In the genomic region with DNA sequence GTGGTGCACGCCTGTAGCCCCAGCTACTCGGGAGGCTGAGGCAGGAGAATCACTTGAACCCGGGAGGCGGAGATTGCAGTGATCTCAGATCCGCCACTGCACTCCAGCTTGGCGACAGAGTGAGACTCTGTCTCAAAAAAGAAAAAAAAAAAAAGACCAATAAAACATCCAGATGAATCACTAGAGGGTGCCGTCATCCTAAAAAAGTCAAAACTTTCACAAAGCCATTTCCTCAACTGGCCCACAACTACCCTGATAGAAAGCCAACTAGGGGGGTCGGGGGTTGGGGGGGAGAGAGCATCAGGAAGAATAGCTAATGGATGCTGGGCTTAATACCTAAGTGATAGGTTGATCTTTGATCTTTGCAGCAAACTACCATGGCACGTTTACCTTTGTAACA, we compare ENCODE assay signal across 7 cellular contexts. TPM values are rescaled to one million over a fixed set of nuclear protein-coding genes. Genes with fewer than 3 reads are reported as not detected.
A peak's percentile ranks its signal among the peaks of the same experiment; 100 is the strongest.
DNase-seq lines count a peak whose midpoint lies in the region; ATAC-seq and TF ChIP-seq lines count a peak whose summit lies in the region.
"Not testable (repeated sequence)": the region's sequence is repeated elsewhere in the genome, so short reads cannot be mapped to it uniquely, and the experiment has no call there.
"Had no signal": no experiment of that assay in that cellular context is flagged by ENCODE, and none has a peak within 500 bp of the region (broad histone marks: within the 10 kb centered on the region; RNA-seq: fewer than 3 reads in every experiment).

No MANE protein-coding gene starts in this region.

- H3K9me2 ChIP-seq in HCT116 (ENCODE audit: insufficient read depth): not testable (repeated sequence)

- not testable (repeated sequence) for TF ChIP-seq POLR2A in HCT116 (IDR thresholded peaks at IDR 0.05; ENCODE audit: borderline replicate concordance, extremely low read depth, insufficient read depth, insufficient read length); NB4 (IDR thresholded peaks at IDR 0.05; ENCODE audit: extremely low read depth, insufficient read length)

- peak; percentile 32; the same call in 1 of the 2 replicates for TF ChIP-seq RAD21 in HCT116 (IDR thresholded peaks at IDR 0.05; ENCODE audit: low read depth)

- not testable (repeated sequence) for H3K9me3 ChIP-seq in BLaER1; HCT116 (ENCODE audit: control insufficient read depth in 1 of 2, insufficient read depth in 1 of 2, low read depth in 1 of 2, low read length in 2 of 2)

- not testable (repeated sequence) for H3K4me3 ChIP-seq in BLaER1; HCT116 (replicated peaks in 1 of 2; ENCODE audit: low read depth in 1 of 2, low read length in 2 of 2); NB4 (ENCODE audit: low read depth, low read length); choroid plexus epithelial cell (ENCODE audit: low read depth, low read length)

- H3K27ac ChIP-seq in BLaER1; HCT116 (ENCODE audit: low read depth, low read length): not testable (repeated sequence)

- peak overlapping the region; percentile 63 for H3K27ac Mint-ChIP-seq in activated T-cell treated with anti-CD3 and anti-CD28 coated beads, Interleukin-2, amount 50 U/mL, for 24 hours
- not testable (repeated sequence) for H3K27ac Mint-ChIP-seq in nephron progenitor cell

- H3K79me2 ChIP-seq in HCT116 (ENCODE audit: insufficient read depth, low read length): peaks cover 61% of the 10 kb centered on the region

- H3K4me3 Mint-ChIP-seq in activated T-cell treated with anti-CD3 and anti-CD28 coated beads, Interleukin-2, amount 50 U/mL, for 24 hours: not testable (repeated sequence)
- peak overlapping the region; percentile 47 for H3K4me3 Mint-ChIP-seq in nephron progenitor cell

- H3K36me3 ChIP-seq in BLaER1: peaks cover 47% of the 10 kb centered on the region
- H3K36me3 ChIP-seq in HCT116 (ENCODE audit: control insufficient read depth in 1 of 2, insufficient read depth in 2 of 2, low read length in 2 of 2): peaks cover 21 to 49% of the 10 kb centered on the region in 2 experiments

- CTCF ChIA-PET in HCT116 (lab: Charles Lee): interaction anchor here (1.1 kb wide), 1 partner anchor 16 kb away, joined by 7 read pairs; no protein-coding TSS in a partner anchor

- intact Hi-C loops in HCT116 (cut with micrococcal nuclease): not testable (repeated sequence)

- POLR2A ChIA-PET in HCT116 (lab: Charles Lee): not testable (repeated sequence)

- DNase-seq in HCT116 (ENCODE audit: low read depth, low spot score); activated T-cell treated with anti-CD3 and anti-CD28 coated beads, Interleukin-2, amount 50 U/mL, for 24 hours; choroid plexus epithelial cell (ENCODE audit: low read depth); nephron progenitor cell: not testable (repeated sequence)
- DNase-seq in NB4 (ENCODE audit: low read depth): peak; percentile 76

- H3K4me2 ChIP-seq in BLaER1: peak overlapping the region; percentile 91
- not testable (repeated sequence) for H3K4me2 ChIP-seq in HCT116 (ENCODE audit: low read length)

- H2AFZ ChIP-seq in HCT116 (ENCODE audit: low read depth, low read length, poor library complexity, severe bottlenecking): not testable (repeated sequence)

- not testable (repeated sequence) for H3K9me3 Mint-ChIP-seq in activated T-cell treated with anti-CD3 and anti-CD28 coated beads, Interleukin-2, amount 50 U/mL, for 24 hours; nephron progenitor cell

- not testable (repeated sequence) for H3K27me3 ChIP-seq in BLaER1; HCT116 (ENCODE audit: insufficient read depth, low read length)

- peaks cover 83% of the 10 kb centered on the region for H3K36me3 Mint-ChIP-seq in activated T-cell treated with anti-CD3 and anti-CD28 coated beads, Interleukin-2, amount 50 U/mL, for 24 hours (ENCODE audit: low read depth)
- peaks cover 19% of the 10 kb centered on the region for H3K36me3 Mint-ChIP-seq in nephron progenitor cell (ENCODE audit: low read depth)

- not testable (repeated sequence) for H3K27me3 Mint-ChIP-seq in activated T-cell treated with anti-CD3 and anti-CD28 coated beads, Interleukin-2, amount 50 U/mL, for 24 hours; nephron progenitor cell (ENCODE audit: low read depth, poor library complexity)

- H4K20me1 ChIP-seq in BLaER1: peaks cover 23% of the 10 kb centered on the region
- H4K20me1 ChIP-seq in HCT116 (ENCODE audit: insufficient read depth): not testable (repeated sequence)

- peaks cover 61% of the 10 kb centered on the region for H3K4me1 ChIP-seq in BLaER1
- peaks cover 12 to 20% of the 10 kb centered on the region in 2 experiments; a peak in 3 of 4 replicates for H3K4me1 ChIP-seq in HCT116 (ENCODE audit: control insufficient read depth in 1 of 2, insufficient read depth in 2 of 2, low read length in 2 of 2)

- BruUV-seq in HCT116 (replicated peaks; lab: Mats Ljungman, UMichigan): not testable (repeated sequence)

- peaks cover 29% of the 10 kb centered on the region for H3K4me1 Mint-ChIP-seq in activated T-cell treated with anti-CD3 and anti-CD28 coated beads, Interleukin-2, amount 50 U/mL, for 24 hours (ENCODE audit: low read depth)
- H3K4me1 Mint-ChIP-seq in nephron progenitor cell: peaks cover 40% of the 10 kb centered on the region

- TF ChIP-seq CTCF in HCT116 (IDR thresholded peaks at IDR 0.05 in 2 of 3, conservative IDR thresholded peaks at IDR 0.05 in 1 of 3; ENCODE audit: borderline replicate concordance in 1 of 3, insufficient read depth in 1 of 3, low read depth in 2 of 3, low read length in 2 of 3) (0 out of 6 replicates have a peak, but pooled peaks of 1 of the 3 experiments have one; percentile 8), choroid plexus epithelial cell (conservative IDR thresholded peaks at IDR 0.05; ENCODE audit: low read depth, low read length) (peak; percentile 4)
- TF ChIP-seq CTCF in NB4 (IDR thresholded peaks at IDR 0.05; ENCODE audit: low read depth, low read length); nephron progenitor cell (IDR thresholded peaks at IDR 0.05): not testable (repeated sequence)

- not testable (repeated sequence) for H3K9ac ChIP-seq in BLaER1; HCT116 (ENCODE audit: low read length)

- RAD21 ChIA-PET in HCT116 (lab: Charles Lee; ENCODE audit: low non-redundant PET in 1 of 2, low total read pairs in 2 of 2, uncharacterized antibody in 2 of 2, unreplicated experiment in 2 of 2): interaction anchor here in 1 of 2 experiments (0.7 kb wide), 1 partner anchor 229 kb away, joined by 4 read pairs; no protein-coding TSS in a partner anchor

- ATAC-seq in HCT116: not testable (repeated sequence)

RNA-seq across cellular contexts. Expression of gene NDUFA7, which starts 2.3 kb away (rescaled TPM):
- total RNA-seq in HCT116 (2021; ENCODE audit: unreplicated experiment): 86.9 TPM
- 126 and 168 TPM in 2 replicates for polyA plus RNA-seq in HCT116 (2012)

RNA-seq across cellular contexts. Expression of gene RPS28, which starts 2.5 kb away (rescaled TPM):
- total RNA-seq in HCT116 (2021; ENCODE audit: unreplicated experiment): 2,379 TPM
- 2,859 and 3,193 TPM in 2 replicates for polyA plus RNA-seq in HCT116 (2012)

RNA-seq across cellular contexts. Expression of gene CD320, which starts 10.7 kb away (rescaled TPM):
- total RNA-seq in HCT116 (2021; ENCODE audit: unreplicated experiment): 86.2 TPM
- polyA plus RNA-seq in HCT116 (2012): 90.4 and 96.8 TPM in 2 replicates

RNA-seq across cellular contexts. Expression of gene KANK3, which starts 24.2 kb away (rescaled TPM):
- 21.7 TPM for total RNA-seq in HCT116 (2021; ENCODE audit: unreplicated experiment)
- polyA plus RNA-seq in HCT116 (2012): 13.1 and 14.4 TPM in 2 replicates

RNA-seq across cellular contexts. Expression of gene ANGPTL4, which starts 45.1 kb away (rescaled TPM):
- total RNA-seq in HCT116 (2021; ENCODE audit: unreplicated experiment): 54.8 TPM
- 114 and 161 TPM in 2 replicates for polyA plus RNA-seq in HCT116 (2012)
- polyA plus RNA-seq: naive thymus-derived CD4-positive, alpha-beta T cell had no signal
